Comparison of ENCODE assay signal across 13 cellular contexts in genomic region chr5:61630908-61631307, GRCh38.
"Had no signal": no experiment of that assay in that cellular context is flagged by ENCODE, and none has a peak within 500 bp of the region (broad histone marks: within the 10 kb centered on the region; RNA-seq: fewer than 3 reads in every experiment).

No MANE protein-coding gene starts in this region.

- H3K36me3 ChIP-seq: lower lobe of right lung, ovary, uterus had no signal

- DNase-seq: activated CD4-positive, alpha-beta T cell treated with anti-CD3 and anti-CD28 coated beads, Interleukin-2, amount 50 U/mL, for 48 hours; activated CD8-positive, alpha-beta memory T cell treated with anti-CD3 and anti-CD28 coated beads, Interleukin-2, amount 10 ng/mL, durations not matched to agents 7 days and 5 days; activated gamma-delta T cell; activated T-cell treated with anti-CD3 and anti-CD28 coated beads, Interleukin-2, amount 50 U/mL, for 4 hours; cortex of kidney; effector memory CD4-positive, alpha-beta T cell; naive thymus-derived CD8-positive, alpha-beta T cell; small intestine had no signal

- H3K4me3 Mint-ChIP-seq: activated CD8-positive, alpha-beta memory T cell treated with anti-CD3 and anti-CD28 coated beads, Interleukin-2, amount 10 ng/mL, durations not matched to agents 7 days and 5 days; activated naive CD8-positive, alpha-beta T cell; activated T-cell treated with anti-CD3 and anti-CD28 coated beads, Interleukin-2, amount 50 U/mL, for 4 hours; naive thymus-derived CD8-positive, alpha-beta T cell had no signal

- H3K4me1 ChIP-seq: uterus had no signal

- H3K4me3 ChIP-seq: lower lobe of right lung, ovary, uterus had no signal

- H3K9me3 Mint-ChIP-seq: activated T-cell treated with anti-CD3 and anti-CD28 coated beads, Interleukin-2, amount 50 U/mL, for 4 hours had no signal

- H3K27me3 ChIP-seq: ovary, uterus had no signal

- H3K27ac ChIP-seq: epithelial cell of prostate, lower lobe of right lung, ovary, uterus had no signal

- H3K9me3 ChIP-seq: lower lobe of right lung, ovary, uterus had no signal

- FAIRE-seq: small intestine had no signal

- H3K27ac Mint-ChIP-seq: activated CD8-positive, alpha-beta memory T cell treated with anti-CD3 and anti-CD28 coated beads, Interleukin-2, amount 10 ng/mL, durations not matched to agents 7 days and 5 days; activated naive CD8-positive, alpha-beta T cell; naive thymus-derived CD8-positive, alpha-beta T cell had no signal

- H3K36me3 Mint-ChIP-seq: activated CD8-positive, alpha-beta memory T cell treated with anti-CD3 and anti-CD28 coated beads, Interleukin-2, amount 10 ng/mL, durations not matched to agents 7 days and 5 days; activated naive CD8-positive, alpha-beta T cell; naive thymus-derived CD8-positive, alpha-beta T cell had no signal
